Comparison of ENCODE assay signal across 8 cellular contexts in genomic region chr6:30557683-30557981, GRCh38. TPM values are rescaled to one million over a fixed set of nuclear protein-coding genes. Genes with fewer than 3 reads are reported as not detected.
A peak's percentile ranks its signal among the peaks of the same experiment; 100 is the strongest.
DNase-seq lines count a peak whose midpoint lies in the region; ATAC-seq, FAIRE-seq and TF ChIP-seq lines count a peak whose summit lies in the region.

No MANE protein-coding gene starts in this region.

- H4K20me1 ChIP-seq in H1 (replicated peaks in 1 of 2; ENCODE audit: control insufficient read depth in 1 of 2, insufficient read depth in 2 of 2, low read length in 2 of 2) = peaks cover 3 to 13% of the 10 kb centered on the region in 2 experiments

- H3K27me3 ChIP-seq in SJSA1 (replicated peaks) (no peaks in the 10 kb centered on the region), H1 (replicated peaks in 1 of 4; ENCODE audit: control insufficient read depth in 3 of 4, extremely low read depth in 1 of 4, insufficient read depth in 3 of 4, low read length in 3 of 4) (no peaks in the 10 kb centered on the region), neutrophil (peaks cover 6% of the 10 kb centered on the region)

- ATAC-seq in GM18498 (IDR thresholded peaks at IDR 0.05; ENCODE audit: unreplicated experiment) (no peak), HG02571 (IDR thresholded peaks at IDR 0.05; ENCODE audit: unreplicated experiment) (no peak)

- TF ChIP-seq POLR2A in H1 (IDR thresholded peaks at IDR 0.05; ENCODE audit: control extremely low read depth in 1 of 2, low read depth in 2 of 2, low read length in 2 of 2) = no peak

- no peak overlapping the region for H2AK5ac ChIP-seq in H1 (ENCODE audit: low read depth, low read length)

- H4K5ac ChIP-seq in H1 (ENCODE audit: insufficient read length, low read depth, low read length) = no peak overlapping the region

- H3K27ac ChIP-seq in SJSA1 (peak overlapping the region; percentile 89), H1 (ENCODE audit: low read depth, low read length) (peak overlapping the region; percentile 93), neutrophil (peak overlapping the region; percentile 99)

- H3K4me3 ChIP-seq in SJSA1 (peak overlapping the region; percentile 81), H1 (ENCODE audit: extremely low read depth in 1 of 4, insufficient read depth in 2 of 4, low read depth in 3 of 4, low read length in 4 of 4) (peak overlapping the region; percentile 76 to 91 (median 89)), neutrophil (ENCODE audit: low read depth in 1 of 2, low read length in 1 of 2) (peak overlapping the region; percentile 95 to 100)

- peak overlapping the region; percentile 99 for H2BK5ac ChIP-seq in H1 (ENCODE audit: low read depth, low read length)

- TF ChIP-seq CTCF in H1 (IDR thresholded peaks at IDR 0.05; ENCODE audit: control extremely low read depth in 1 of 3, insufficient read depth in 1 of 3, low read depth in 1 of 3, low read length in 3 of 3) = no peak
- no peak for TF ChIP-seq CTCF in neutrophil (IDR thresholded peaks at IDR 0.05)

- peak; percentile 36 for DNase-seq in activated CD4-positive, CD25-positive, alpha-beta regulatory T cell treated with anti-CD3 and anti-CD28 coated beads, Interleukin-2, amount 50 U/mL, for 16 hours (ENCODE audit: low read depth, low spot score)
- no peak for DNase-seq in activated CD4-positive, CD25-positive, alpha-beta regulatory T cell treated with anti-CD3 and anti-CD28 coated beads, Interleukin-2, amount 50 U/mL, for 72 hours
- DNase-seq in SJSA1 (ENCODE audit: low read depth in 1 of 2, low spot score in 2 of 2) (no peak), H1 (ENCODE audit: low read depth in 1 of 2, low spot score in 2 of 2) (no peak), NCI-H1436 treated with DMSO at 0.1 percent for 48 hours (lab: John Stamatoyannopoulos, UW) (no peak)

- H3K23me2 ChIP-seq in H1 (ENCODE audit: low read depth, low read length) = peaks cover 16% of the 10 kb centered on the region

- peaks cover 3 to 34% of the 10 kb centered on the region in 2 experiments for H3K79me2 ChIP-seq in H1 (ENCODE audit: control insufficient read depth in 1 of 2, insufficient read depth in 2 of 2, low read length in 2 of 2)

- no peak overlapping the region for H3K14ac ChIP-seq in H1 (ENCODE audit: insufficient read length)

- H3K9me3 ChIP-seq in SJSA1 (replicated peaks) (no peaks in the 10 kb centered on the region), H1 (ENCODE audit: insufficient read depth in 2 of 2, low read depth in 1 of 2, low read length in 1 of 2) (no peaks in the 10 kb centered on the region), neutrophil (no peaks in the 10 kb centered on the region)

- no peak overlapping the region for H4K91ac ChIP-seq in H1 (replicated peaks; ENCODE audit: insufficient read length, low read length)

- H4K8ac ChIP-seq in H1 (ENCODE audit: extremely low read depth, insufficient read depth, low read length) = peak overlapping the region; percentile 97; the same call in 1 of the 2 replicates

- CTCF ChIA-PET in H1 (lab: Charles Lee; ENCODE audit: partially characterized antibody) = interaction anchor here (1.0 to 6.4 kb wide), 3 partner anchors 9 to 530 kb away, joined by 3 to 76 read pairs (median 4); no protein-coding TSS in a partner anchor

- H3K9ac ChIP-seq in H1 (replicated peaks in 1 of 4; ENCODE audit: extremely low read depth in 1 of 4, low read depth in 3 of 4, low read length in 3 of 4) = peak overlapping the region; percentile 70 to 93 (median 90)

- H3K18ac ChIP-seq in H1 (ENCODE audit: extremely low read depth, low read length) = no peak overlapping the region

- H2BK12ac ChIP-seq in H1 (ENCODE audit: low read depth, low read length) = no peak overlapping the region

- H3K79me1 ChIP-seq in H1 (ENCODE audit: low read depth, low read length) = 0 out of 2 replicates have a peak, but pooled peaks cover 8% of the 10 kb centered on the region

- H2BK20ac ChIP-seq in H1 (ENCODE audit: low read length) = no peak overlapping the region

- H3K56ac ChIP-seq in H1 (replicated peaks; ENCODE audit: insufficient read length, low read depth, low read length) = no peak overlapping the region

- H2BK15ac ChIP-seq in H1 (ENCODE audit: low read length) = no peak overlapping the region

- no peak for TF ChIP-seq RAD21 in H1 (IDR thresholded peaks at IDR 0.05 in 1 of 2, conservative IDR thresholded peaks at IDR 0.05 in 1 of 2; ENCODE audit: low read depth in 2 of 2, low read length in 2 of 2)

- TF ChIP-seq EP300 in H1 (IDR thresholded peaks at IDR 0.05; ENCODE audit: borderline replicate concordance in 1 of 2, low read depth in 2 of 2, low read length in 2 of 2) = no peak

- POLR2A ChIA-PET in H1 (lab: Charles Lee; ENCODE audit: partially characterized antibody) = interaction anchor here (0.6 to 5.4 kb wide), 14 partner anchors 8 to 171 kb away, joined by 3 to 68 read pairs (median 6); partner anchors contain the start of genes ABCF1, MRPS18B and PPP1R10

- peaks cover 62% of the 10 kb centered on the region for H3K36me3 ChIP-seq in SJSA1
- peaks cover 7 to 29% (median 19%) of the 10 kb centered on the region in 4 experiments for H3K36me3 ChIP-seq in H1 (ENCODE audit: control insufficient read depth in 2 of 4, insufficient read depth in 4 of 4, low read length in 3 of 4)
- H3K36me3 ChIP-seq in neutrophil = peaks cover 10% of the 10 kb centered on the region

- WGBS in H1 (ENCODE audit: extremely low coverage in 1 of 2, insufficient coverage in 1 of 2, insufficient read length in 1 of 2, insufficient replicate concordance in 2 of 2, low coverage in 1 of 2, low lambda C conversion rate in 2 of 2, missing lambda C conversion rate in 1 of 2), 2 experiments = 7% methylated on average over 6 of the region's 6 CpGs; no CpG with 5 or more reads in 1 of the 2 experiments

- no peak overlapping the region for H2BK120ac ChIP-seq in H1 (replicated peaks; ENCODE audit: low read depth, low read length)

- H3K4me1 ChIP-seq in SJSA1 (replicated peaks) (peaks cover 17% of the 10 kb centered on the region), H1 (replicated peaks in 1 of 4; ENCODE audit: control insufficient read depth in 3 of 4, insufficient read depth in 4 of 4, low read length in 3 of 4) (peaks cover 0 to 3% (median 1%) of the 10 kb centered on the region in 4 experiments; a peak in 1 of 7 replicates), neutrophil (ENCODE audit: control insufficient read depth in 1 of 2, insufficient read depth in 1 of 2, low read depth in 1 of 2, low read length in 1 of 2) (peaks cover 23% of the 10 kb centered on the region in 2 experiments)

- H3K4me2 ChIP-seq in H1 (ENCODE audit: insufficient read depth in 1 of 2, low read depth in 2 of 2, low read length in 2 of 2) = peak overlapping the region; percentile 92 to 99

- no peak overlapping the region for H3K4ac ChIP-seq in H1 (replicated peaks; ENCODE audit: insufficient read length, low read depth, low read length)

- FAIRE-seq in H1 (lab: Jason Lieb, UNC) = no peak

- no peak overlapping the region for H3K23ac ChIP-seq in H1 (ENCODE audit: insufficient read length)

- no peak overlapping the region for H2AFZ ChIP-seq in H1 (ENCODE audit: low read length)

TF ChIP-seq in H1, 55 proteins besides CTCF, POLR2A, EP300 and RAD21 (continues in another document):
- no peak for TF ChIP-seq POU5F1 (IDR thresholded peaks at IDR 0.05; ENCODE audit: low read depth, low read length)

RNA-seq across cellular contexts. Expression of gene PRR3, which starts 0.5 kb away (rescaled TPM):
- total RNA-seq in SJSA1 (2014; rRNA removed; shearing (Covaris generic)) = 7.8 and 7.9 TPM in 2 replicates
- total RNA-seq in H1 (2021; fragmentation: NEBNext Ultra II Directional; extraction: Animal tissue kit (Norgen Biotek cat#: 25700)) = 10.5 and 11.6 TPM in 2 replicates
- 24.2 and 24.3 TPM in 2 replicates for polyA plus RNA-seq in H1 (2011; rRNA removed)
- 16.3 TPM for polyA plus RNA-seq in H1 (2011; cell fraction: cytosol; rRNA removed)
- 20.5 TPM for polyA plus RNA-seq in H1 (2011; cell fraction: nucleus; rRNA removed)
- polyA plus RNA-seq in H1 (2012, experiment 1 of 2) = 10.3 to 11.8 TPM (median 11.1 TPM) in 4 replicates
- polyA plus RNA-seq in H1 (2012, experiment 2 of 2) = 7.9 TPM
- polyA plus RNA-seq in H1 (2013, experiment 1 of 2) = 13.5 TPM
- 11.3 TPM for polyA plus RNA-seq in H1 (2013, experiment 2 of 2)
- 17.6 and 20.3 TPM in 2 replicates for polyA minus RNA-seq in H1 (2011; rRNA and poly(A)+ RNA removed)
- 5.6 TPM for polyA minus RNA-seq in H1 (2011; cell fraction: cytosol; rRNA and poly(A)+ RNA removed)
- 17.8 TPM for polyA minus RNA-seq in H1 (2011; cell fraction: nucleus; rRNA and poly(A)+ RNA removed)

RNA-seq across cellular contexts. Expression of gene GNL1, which starts 1.3 kb away (rescaled TPM):
- total RNA-seq in SJSA1 (2014; rRNA removed; shearing (Covaris generic)) = 20.9 and 49.5 TPM in 2 replicates
- 67.8 and 75.4 TPM in 2 replicates for total RNA-seq in H1 (2021; fragmentation: NEBNext Ultra II Directional; extraction: Animal tissue kit (Norgen Biotek cat#: 25700))
- 42.4 and 52.9 TPM in 2 replicates for polyA plus RNA-seq in H1 (2011; rRNA removed)
- 47.6 TPM for polyA plus RNA-seq in H1 (2011; cell fraction: cytosol; rRNA removed)
- polyA plus RNA-seq in H1 (2011; cell fraction: nucleus; rRNA removed) = 56.7 TPM
- 48.1 to 77.3 TPM (median 64.7 TPM) in 4 replicates for polyA plus RNA-seq in H1 (2012, experiment 1 of 2)
- polyA plus RNA-seq in H1 (2012, experiment 2 of 2) = 42.4 TPM
- polyA plus RNA-seq in H1 (2013, experiment 1 of 2) = 28.4 TPM
- 25.4 TPM for polyA plus RNA-seq in H1 (2013, experiment 2 of 2)
- polyA minus RNA-seq in H1 (2011; rRNA and poly(A)+ RNA removed) = 34.6 and 41.3 TPM in 2 replicates
- polyA minus RNA-seq in H1 (2011; cell fraction: cytosol; rRNA and poly(A)+ RNA removed) = 19.2 TPM
- 18.8 TPM for polyA minus RNA-seq in H1 (2011; cell fraction: nucleus; rRNA and poly(A)+ RNA removed)

RNA-seq across cellular contexts. Expression of gene ABCF1, which starts 13.6 kb away (rescaled TPM):
- total RNA-seq in SJSA1 (2014; rRNA removed; shearing (Covaris generic)) = 38.8 and 59.3 TPM in 2 replicates
- total RNA-seq in H1 (2021; fragmentation: NEBNext Ultra II Directional; extraction: Animal tissue kit (Norgen Biotek cat#: 25700)) = 119 and 123 TPM in 2 replicates
- polyA plus RNA-seq in H1 (2011; rRNA removed) = 48.8 and 59.5 TPM in 2 replicates
- polyA plus RNA-seq in H1 (2011; cell fraction: cytosol; rRNA removed) = 71.0 TPM
- polyA plus RNA-seq in H1 (2011; cell fraction: nucleus; rRNA removed) = 104 TPM
- polyA plus RNA-seq in H1 (2012, experiment 1 of 2) = 112 to 134 TPM (median 123 TPM) in 4 replicates
- polyA plus RNA-seq in H1 (2012, experiment 2 of 2) = 36.5 TPM
- polyA plus RNA-seq in H1 (2013, experiment 1 of 2) = 91.5 TPM
- 94.1 TPM for polyA plus RNA-seq in H1 (2013, experiment 2 of 2)
- polyA minus RNA-seq in H1 (2011; rRNA and poly(A)+ RNA removed) = 84.1 and 96.9 TPM in 2 replicates
- 62.4 TPM for polyA minus RNA-seq in H1 (2011; cell fraction: cytosol; rRNA and poly(A)+ RNA removed)
- 48.9 TPM for polyA minus RNA-seq in H1 (2011; cell fraction: nucleus; rRNA and poly(A)+ RNA removed)

RNA-seq across cellular contexts. Expression of gene PPP1R10, which starts 59.4 kb away (rescaled TPM):
- 16.8 and 21.0 TPM in 2 replicates for total RNA-seq in SJSA1 (2014; rRNA removed; shearing (Covaris generic))
- 78.9 and 89.1 TPM in 2 replicates for total RNA-seq in H1 (2021; fragmentation: NEBNext Ultra II Directional; extraction: Animal tissue kit (Norgen Biotek cat#: 25700))
- polyA plus RNA-seq in H1 (2011; rRNA removed) = 23.9 and 25.3 TPM in 2 replicates
- polyA plus RNA-seq in H1 (2011; cell fraction: cytosol; rRNA removed) = 23.3 TPM
- 60.2 TPM for polyA plus RNA-seq in H1 (2011; cell fraction: nucleus; rRNA removed)
- 37.2 to 51.4 TPM (median 42.0 TPM) in 4 replicates for polyA plus RNA-seq in H1 (2012, experiment 1 of 2)
- 36.9 TPM for polyA plus RNA-seq in H1 (2012, experiment 2 of 2)
- polyA plus RNA-seq in H1 (2013, experiment 1 of 2) = 84.8 TPM
- 78.1 TPM for polyA plus RNA-seq in H1 (2013, experiment 2 of 2)
- polyA minus RNA-seq in H1 (2011; rRNA and poly(A)+ RNA removed) = 110 and 129 TPM in 2 replicates
- 38.1 TPM for polyA minus RNA-seq in H1 (2011; cell fraction: cytosol; rRNA and poly(A)+ RNA removed)
- polyA minus RNA-seq in H1 (2011; cell fraction: nucleus; rRNA and poly(A)+ RNA removed) = 293 TPM
